ENCODE assay signal across 9 cellular contexts in genomic region chr1:11550664-11551283, GRCh38.
A peak's percentile ranks its signal among the peaks of the same experiment; 100 is the strongest.
DNase-seq lines count a peak whose midpoint lies in the region; ATAC-seq, FAIRE-seq and TF ChIP-seq lines count a peak whose summit lies in the region.
"Had no signal": no experiment of that assay in that cellular context is flagged by ENCODE, and none has a peak within 500 bp of the region (broad histone marks: within the 10 kb centered on the region; RNA-seq: fewer than 3 reads in every experiment).

No MANE protein-coding gene starts in this region.

- TF ChIP-seq RAD21 in H1 (IDR thresholded peaks at IDR 0.05 in 1 of 2, conservative IDR thresholded peaks at IDR 0.05 in 1 of 2; ENCODE audit: low read depth in 2 of 2, low read length in 2 of 2) = peak in 1 of 2 experiments; percentile 13; a peak in 1 of 4 replicates

- no peak for TF ChIP-seq POLR2A in H1 (IDR thresholded peaks at IDR 0.05; ENCODE audit: control extremely low read depth in 1 of 2, low read depth in 2 of 2, low read length in 2 of 2)

- no peak overlapping the region for H2AFZ ChIP-seq in H9 (ENCODE audit: low read length)
- H2AFZ ChIP-seq in H1 (ENCODE audit: low read length) = no peak overlapping the region

- intact Hi-C loops in mucosa of descending colon (cut with DNase I, micrococcal nuclease) = no loop called here

- H2BK20ac ChIP-seq in H9 (ENCODE audit: low read depth, low read length, poor library complexity, severe bottlenecking) (no peak overlapping the region), H1 (ENCODE audit: low read length) (no peak overlapping the region)

- H3K79me1 ChIP-seq in H9 (ENCODE audit: insufficient read depth, low read depth, low read length, poor library complexity, severe bottlenecking) = no peaks in the 10 kb centered on the region
- no peaks in the 10 kb centered on the region for H3K79me1 ChIP-seq in H1 (ENCODE audit: low read depth, low read length)

- TF ChIP-seq CTCF in H9 (conservative IDR thresholded peaks at IDR 0.05) = no peak
- TF ChIP-seq CTCF in H1 (IDR thresholded peaks at IDR 0.05; ENCODE audit: control extremely low read depth in 1 of 3, insufficient read depth in 1 of 3, low read depth in 1 of 3, low read length in 3 of 3) = no peak
- no peak for TF ChIP-seq CTCF in mucosa of descending colon (IDR thresholded peaks at IDR 0.05)

- H3T11ph ChIP-seq in H9 (ENCODE audit: low read length) = no peak overlapping the region

- H3K9me3 Mint-ChIP-seq in H9 = peaks cover 9 to 11% of the 10 kb centered on the region in 2 experiments; a peak in 4 of 5 replicates

- H3K36me3 Mint-ChIP-seq in H9 (ENCODE audit: insufficient read depth in 1 of 3, low read depth in 3 of 3) = peaks cover 0 to 5% (median 0%) of the 10 kb centered on the region in 3 experiments; a peak in 1 of 7 replicates

- H3K4me3 Mint-ChIP-seq in H9 = no peak overlapping the region

- no peak overlapping the region for H4K5ac ChIP-seq in H9 (ENCODE audit: insufficient read length, low read depth, low read length)
- H4K5ac ChIP-seq in H1 (ENCODE audit: insufficient read length, low read depth, low read length) = no peak overlapping the region

- H4K20me1 ChIP-seq in H9 (ENCODE audit: control insufficient read depth, insufficient read depth, insufficient read length) = no peaks in the 10 kb centered on the region
- no peaks in the 10 kb centered on the region for H4K20me1 ChIP-seq in H1 (replicated peaks in 1 of 2; ENCODE audit: control insufficient read depth in 1 of 2, insufficient read depth in 2 of 2, low read length in 2 of 2)

- H2BK120ac ChIP-seq in H9 (ENCODE audit: low read depth, low read length, poor library complexity, severe bottlenecking) (no peak overlapping the region), H1 (replicated peaks; ENCODE audit: low read depth, low read length) (no peak overlapping the region)

- H3K9ac ChIP-seq in H9 (ENCODE audit: extremely low read depth, insufficient read length, low read length) = no peak overlapping the region
- no peak overlapping the region for H3K9ac ChIP-seq in H1 (replicated peaks in 1 of 4; ENCODE audit: extremely low read depth in 1 of 4, low read depth in 3 of 4, low read length in 3 of 4)

- no peak for TF ChIP-seq EP300 in H1 (IDR thresholded peaks at IDR 0.05; ENCODE audit: borderline replicate concordance in 1 of 2, low read depth in 2 of 2, low read length in 2 of 2)

- no peak overlapping the region for H3K27ac ChIP-seq in H9 (ENCODE audit: insufficient read length, low read depth, low read length)
- H3K27ac ChIP-seq in H1 (ENCODE audit: low read depth, low read length) = no peak overlapping the region
- H3K27ac ChIP-seq: lower lobe of right lung had no signal

- H2BK5ac ChIP-seq in H9 (ENCODE audit: insufficient read length, low read length) (no peak overlapping the region), H1 (ENCODE audit: low read depth, low read length) (no peak overlapping the region)

- peak; percentile 66 for ATAC-seq in mucosa of descending colon
- ATAC-seq in GM21381 (IDR thresholded peaks at IDR 0.05; ENCODE audit: unreplicated experiment) = no peak
- no peak for ATAC-seq in GM19328 (IDR thresholded peaks at IDR 0.05; ENCODE audit: unreplicated experiment)

- H3K9me3 ChIP-seq in H9 (ENCODE audit: control insufficient read depth, low read depth, low read length) (no peaks in the 10 kb centered on the region), H1 (ENCODE audit: insufficient read depth in 2 of 2, low read depth in 1 of 2, low read length in 1 of 2) (peaks cover 0 to 3% of the 10 kb centered on the region in 2 experiments; a peak in 2 of 4 replicates), mucosa of descending colon (no peaks in the 10 kb centered on the region)
- H3K9me3 ChIP-seq: lower lobe of right lung had no signal

- H3K14ac ChIP-seq in H9 (ENCODE audit: insufficient read depth, low read length) (no peak overlapping the region), H1 (ENCODE audit: insufficient read length) (no peak overlapping the region)

- H3K79me2 ChIP-seq in H9 (ENCODE audit: insufficient read depth, low read length) (no peaks in the 10 kb centered on the region), H1 (ENCODE audit: control insufficient read depth in 1 of 2, insufficient read depth in 2 of 2, low read length in 2 of 2) (no peaks in the 10 kb centered on the region)

- POLR2A ChIA-PET in H1 (lab: Charles Lee; ENCODE audit: partially characterized antibody) = interaction anchor here (1.0 to 1.5 kb wide), 3 partner anchors 11 to 171 kb away, joined by 3 to 4 read pairs (median 3); partner anchors contain the start of gene DISP3

- H3K4me1 ChIP-seq in H9 (ENCODE audit: insufficient read depth, low read length) = peaks cover 3% of the 10 kb centered on the region; the same call in 1 of the 2 replicates
- peaks cover 0 to 3% (median 0%) of the 10 kb centered on the region in 4 experiments; a peak in 2 of 7 replicates for H3K4me1 ChIP-seq in H1 (replicated peaks in 1 of 4; ENCODE audit: control insufficient read depth in 3 of 4, insufficient read depth in 4 of 4, low read length in 3 of 4)
- H3K4me1 ChIP-seq in mucosa of descending colon (ENCODE audit: low read depth) = no peaks in the 10 kb centered on the region
- H3K4me1 ChIP-seq: lower lobe of right lung had no signal

- H3K36me3 ChIP-seq in H1 (ENCODE audit: control insufficient read depth in 2 of 4, insufficient read depth in 4 of 4, low read length in 3 of 4) (no peaks in the 10 kb centered on the region), mucosa of descending colon (ENCODE audit: low read depth) (no peaks in the 10 kb centered on the region)
- H3K36me3 ChIP-seq: lower lobe of right lung had no signal

- WGBS in H9 (ENCODE audit: extremely low coverage, insufficient read length, low lambda C conversion rate) = no CpG with 5 or more reads among the region's 12 CpGs
- WGBS in H1 (ENCODE audit: extremely low coverage in 1 of 2, insufficient coverage in 1 of 2, insufficient read length in 1 of 2, insufficient replicate concordance in 2 of 2, low coverage in 1 of 2, low lambda C conversion rate in 2 of 2, missing lambda C conversion rate in 1 of 2), 2 experiments = 15% methylated on average over 12 of the region's 12 CpGs; no CpG with 5 or more reads in 1 of the 2 experiments

- H3K27ac Mint-ChIP-seq in H9 = no peak overlapping the region; a peak in 1 of 7 replicates

- H3K4me2 ChIP-seq in H9 (ENCODE audit: insufficient read depth, insufficient read length, low read length) = no peak overlapping the region
- H3K4me2 ChIP-seq in H1 (ENCODE audit: insufficient read depth in 1 of 2, low read depth in 2 of 2, low read length in 2 of 2) = no peak overlapping the region

- H4K8ac ChIP-seq in H9 (replicated peaks; ENCODE audit: insufficient read length, low read depth, low read length) = no peak overlapping the region
- no peak overlapping the region for H4K8ac ChIP-seq in H1 (ENCODE audit: extremely low read depth, insufficient read depth, low read length)

- H3K27me3 Mint-ChIP-seq in H9 (ENCODE audit: low read depth) = peaks cover 38% of the 10 kb centered on the region

- H3K27me3 ChIP-seq in H9 (ENCODE audit: insufficient read depth, low read length) (no peaks in the 10 kb centered on the region), H1 (replicated peaks in 1 of 4; ENCODE audit: control insufficient read depth in 3 of 4, extremely low read depth in 1 of 4, insufficient read depth in 3 of 4, low read length in 3 of 4) (peaks cover 0 to 2% (median 0%) of the 10 kb centered on the region in 4 experiments; a peak in 1 of 7 replicates)

- FAIRE-seq in H1 (lab: Jason Lieb, UNC) = peak; percentile 93

- no peak overlapping the region for H3K56ac ChIP-seq in H9 (ENCODE audit: insufficient read length, low read depth, low read length)
- H3K56ac ChIP-seq in H1 (replicated peaks; ENCODE audit: insufficient read length, low read depth, low read length) = no peak overlapping the region

- H3K4ac ChIP-seq in H9 (ENCODE audit: low read depth, low read length) (no peak overlapping the region), H1 (replicated peaks; ENCODE audit: insufficient read length, low read depth, low read length) (no peak overlapping the region)

- no peak overlapping the region for H4K91ac ChIP-seq in H9 (ENCODE audit: insufficient read length, low read depth, low read length)
- no peak overlapping the region for H4K91ac ChIP-seq in H1 (replicated peaks; ENCODE audit: insufficient read length, low read length)

- H3K4me1 Mint-ChIP-seq in H9 = peaks cover 20 to 27% of the 10 kb centered on the region in 2 experiments

- H2BK15ac ChIP-seq in H9 (ENCODE audit: low read depth, low read length) = no peak overlapping the region
- no peak overlapping the region for H2BK15ac ChIP-seq in H1 (ENCODE audit: low read length)

- H3K4me3 ChIP-seq in H1 (ENCODE audit: extremely low read depth in 1 of 4, insufficient read depth in 2 of 4, low read depth in 3 of 4, low read length in 4 of 4) = no peak overlapping the region
- no peak overlapping the region for H3K4me3 ChIP-seq in mucosa of descending colon
- H3K4me3 ChIP-seq: lower lobe of right lung had no signal

- H2BK12ac ChIP-seq in H9 (ENCODE audit: insufficient read length, low read depth, low read length) = no peak overlapping the region
- H2BK12ac ChIP-seq in H1 (ENCODE audit: low read depth, low read length) = no peak overlapping the region

- H3K23ac ChIP-seq in H9 (ENCODE audit: insufficient read length, low read depth, low read length) = no peak overlapping the region
- H3K23ac ChIP-seq in H1 (ENCODE audit: insufficient read length) = no peak overlapping the region

- CTCF ChIA-PET in H1 (lab: Charles Lee; ENCODE audit: partially characterized antibody) = interaction anchor here (0.7 to 2.2 kb wide), 3 partner anchors 19 to 135 kb away, joined by 3 to 12 read pairs (median 3); no protein-coding TSS in a partner anchor

- H3K23me2 ChIP-seq in H9 (ENCODE audit: insufficient read length, low read depth, low read length, poor library complexity, severe bottlenecking) (no peaks in the 10 kb centered on the region), H1 (ENCODE audit: low read depth, low read length) (no peaks in the 10 kb centered on the region)

- H3K18ac ChIP-seq in H9 (ENCODE audit: insufficient read length, low read depth, low read length) (no peak overlapping the region), H1 (ENCODE audit: extremely low read depth, low read length) (no peak overlapping the region)

- DNase-seq in H9 (peak; percentile 86), RPMI7951 (ENCODE audit: low read depth) (peak; percentile 78), H1 (ENCODE audit: low read depth in 1 of 2, low spot score in 2 of 2) (peak; percentile 56 to 89), mucosa of descending colon (peak; percentile 28 to 64 (median 34)), D341Med (ENCODE audit: low spot score) (no peak), GOT3 (lab: John Stamatoyannopoulos, UW) (no peak)
- DNase-seq: lower lobe of right lung had no signal

- H2AK5ac ChIP-seq in H9 (ENCODE audit: insufficient read length, low read length) (no peak overlapping the region), H1 (ENCODE audit: low read depth, low read length) (no peak overlapping the region)

TF ChIP-seq in H1, 55 proteins besides CTCF, POLR2A, EP300 and RAD21 (continues in another document):
- no peak for TF ChIP-seq BRCA1 (IDR thresholded peaks at IDR 0.05; ENCODE audit: low read depth, low read length)
- peak; percentile 57; the same call in 1 of the 2 replicates for TF ChIP-seq YY1 (IDR thresholded peaks at IDR 0.05; ENCODE audit: low read depth, low read length)
- TF ChIP-seq EGR1 (IDR thresholded peaks at IDR 0.05; ENCODE audit: borderline replicate concordance, low read depth, low read length) = no peak
- peak; percentile 54 for TF ChIP-seq NANOG (IDR thresholded peaks at IDR 0.05; ENCODE audit: insufficient read depth, low read depth, low read length, poor library complexity, severe bottlenecking)

Comparison
In these comparisons a context has a peak if more than half of its experiments do, and no peak if none do; other contexts are left out.
1. DNase-seq: peak in H9 (single experiment), RPMI7951 (single experiment), H1 (2 of 2) and mucosa of descending colon (3 of 3); none in D341Med (single experiment) and GOT3 (single experiment).